Comparison of ENCODE assay signal across 1 cellular context in the genomic region with DNA sequence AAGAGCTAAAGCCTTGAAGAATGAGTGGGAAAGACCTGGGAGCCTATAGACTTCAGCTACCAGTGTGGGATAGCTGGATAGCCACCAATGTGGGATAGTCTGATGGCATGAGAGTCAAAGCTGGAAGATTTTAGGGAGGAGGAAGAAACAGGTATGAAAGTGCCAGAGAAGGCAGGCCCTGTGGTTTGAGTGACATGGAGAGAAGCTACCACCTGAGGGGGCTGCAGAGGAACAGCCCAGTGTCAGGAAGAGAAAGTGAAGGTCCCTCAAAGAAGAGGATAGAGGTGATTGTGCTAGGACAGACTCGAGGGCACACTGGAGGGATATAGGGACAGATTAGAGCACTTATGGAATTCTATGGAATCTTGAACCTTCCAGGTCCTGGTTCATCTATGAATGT.
TF ChIP-seq lines count a peak whose summit lies in the region.

No MANE protein-coding gene starts in this region.

TF ChIP-seq in HepG2, 621 proteins besides CTCF, POLR2A, EP300 and RAD21 (continued from another document):
- TF ChIP-seq, protein P1, sequence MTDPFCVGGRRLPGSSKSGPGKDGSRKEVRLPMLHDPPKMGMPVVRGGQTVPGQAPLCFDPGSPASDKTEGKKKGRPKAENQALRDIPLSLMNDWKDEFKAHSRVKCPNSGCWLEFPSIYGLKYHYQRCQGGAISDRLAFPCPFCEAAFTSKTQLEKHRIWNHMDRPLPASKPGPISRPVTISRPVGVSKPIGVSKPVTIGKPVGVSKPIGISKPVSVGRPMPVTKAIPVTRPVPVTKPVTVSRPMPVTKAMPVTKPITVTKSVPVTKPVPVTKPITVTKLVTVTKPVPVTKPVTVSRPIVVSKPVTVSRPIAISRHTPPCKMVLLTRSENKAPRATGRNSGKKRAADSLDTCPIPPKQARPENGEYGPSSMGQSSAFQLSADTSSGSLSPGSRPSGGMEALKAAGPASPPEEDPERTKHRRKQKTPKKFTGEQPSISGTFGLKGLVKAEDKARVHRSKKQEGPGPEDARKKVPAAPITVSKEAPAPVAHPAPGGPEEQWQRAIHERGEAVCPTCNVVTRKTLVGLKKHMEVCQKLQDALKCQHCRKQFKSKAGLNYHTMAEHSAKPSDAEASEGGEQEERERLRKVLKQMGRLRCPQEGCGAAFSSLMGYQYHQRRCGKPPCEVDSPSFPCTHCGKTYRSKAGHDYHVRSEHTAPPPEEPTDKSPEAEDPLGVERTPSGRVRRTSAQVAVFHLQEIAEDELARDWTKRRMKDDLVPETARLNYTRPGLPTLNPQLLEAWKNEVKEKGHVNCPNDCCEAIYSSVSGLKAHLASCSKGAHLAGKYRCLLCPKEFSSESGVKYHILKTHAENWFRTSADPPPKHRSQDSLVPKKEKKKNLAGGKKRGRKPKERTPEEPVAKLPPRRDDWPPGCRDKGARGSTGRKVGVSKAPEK (CRISPR knock-in tag; IDR thresholded peaks at IDR 0.05; ENCODE audit: borderline replicate concordance), result no peak
- TF ChIP-seq, protein P2, sequence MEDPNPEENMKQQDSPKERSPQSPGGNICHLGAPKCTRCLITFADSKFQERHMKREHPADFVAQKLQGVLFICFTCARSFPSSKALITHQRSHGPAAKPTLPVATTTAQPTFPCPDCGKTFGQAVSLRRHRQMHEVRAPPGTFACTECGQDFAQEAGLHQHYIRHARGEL (CRISPR knock-in tag; IDR thresholded peaks at IDR 0.05), result no peak
- TF ChIP-seq ZNF256 (CRISPR knock-in tag; conservative IDR thresholded peaks at IDR 0.05) (no peak), CBX1 (IDR thresholded peaks at IDR 0.05; ENCODE audit: low read depth) (no peak), ATF7-NPFF (CRISPR knock-in tag; IDR thresholded peaks at IDR 0.05; ENCODE audit: low read depth) (no peak), MZF1 (CRISPR knock-in tag; IDR thresholded peaks at IDR 0.05; ENCODE audit: borderline replicate concordance) (no peak), RBM39 (IDR thresholded peaks at IDR 0.05; ENCODE audit: low read depth, low read length, poor library complexity, severe bottlenecking) (no peak)
- TF ChIP-seq, protein P3, sequence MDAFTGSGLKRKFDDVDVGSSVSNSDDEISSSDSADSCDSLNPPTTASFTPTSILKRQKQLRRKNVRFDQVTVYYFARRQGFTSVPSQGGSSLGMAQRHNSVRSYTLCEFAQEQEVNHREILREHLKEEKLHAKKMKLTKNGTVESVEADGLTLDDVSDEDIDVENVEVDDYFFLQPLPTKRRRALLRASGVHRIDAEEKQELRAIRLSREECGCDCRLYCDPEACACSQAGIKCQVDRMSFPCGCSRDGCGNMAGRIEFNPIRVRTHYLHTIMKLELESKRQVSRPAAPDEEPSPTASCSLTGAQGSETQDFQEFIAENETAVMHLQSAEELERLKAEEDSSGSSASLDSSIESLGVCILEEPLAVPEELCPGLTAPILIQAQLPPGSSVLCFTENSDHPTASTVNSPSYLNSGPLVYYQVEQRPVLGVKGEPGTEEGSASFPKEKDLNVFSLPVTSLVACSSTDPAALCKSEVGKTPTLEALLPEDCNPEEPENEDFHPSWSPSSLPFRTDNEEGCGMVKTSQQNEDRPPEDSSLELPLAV (CRISPR knock-in tag; conservative IDR thresholded peaks at IDR 0.05; ENCODE audit: low read depth), result no peak
- TF ChIP-seq, protein P4, sequence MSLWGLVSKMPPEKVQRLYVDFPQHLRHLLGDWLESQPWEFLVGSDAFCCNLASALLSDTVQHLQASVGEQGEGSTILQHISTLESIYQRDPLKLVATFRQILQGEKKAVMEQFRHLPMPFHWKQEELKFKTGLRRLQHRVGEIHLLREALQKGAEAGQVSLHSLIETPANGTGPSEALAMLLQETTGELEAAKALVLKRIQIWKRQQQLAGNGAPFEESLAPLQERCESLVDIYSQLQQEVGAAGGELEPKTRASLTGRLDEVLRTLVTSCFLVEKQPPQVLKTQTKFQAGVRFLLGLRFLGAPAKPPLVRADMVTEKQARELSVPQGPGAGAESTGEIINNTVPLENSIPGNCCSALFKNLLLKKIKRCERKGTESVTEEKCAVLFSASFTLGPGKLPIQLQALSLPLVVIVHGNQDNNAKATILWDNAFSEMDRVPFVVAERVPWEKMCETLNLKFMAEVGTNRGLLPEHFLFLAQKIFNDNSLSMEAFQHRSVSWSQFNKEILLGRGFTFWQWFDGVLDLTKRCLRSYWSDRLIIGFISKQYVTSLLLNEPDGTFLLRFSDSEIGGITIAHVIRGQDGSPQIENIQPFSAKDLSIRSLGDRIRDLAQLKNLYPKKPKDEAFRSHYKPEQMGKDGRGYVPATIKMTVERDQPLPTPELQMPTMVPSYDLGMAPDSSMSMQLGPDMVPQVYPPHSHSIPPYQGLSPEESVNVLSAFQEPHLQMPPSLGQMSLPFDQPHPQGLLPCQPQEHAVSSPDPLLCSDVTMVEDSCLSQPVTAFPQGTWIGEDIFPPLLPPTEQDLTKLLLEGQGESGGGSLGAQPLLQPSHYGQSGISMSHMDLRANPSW (CRISPR knock-in tag; IDR thresholded peaks at IDR 0.05; ENCODE audit: borderline replicate concordance), result no peak
